Comparison of ENCODE assay signal across 25 cellular contexts in the genomic region with DNA sequence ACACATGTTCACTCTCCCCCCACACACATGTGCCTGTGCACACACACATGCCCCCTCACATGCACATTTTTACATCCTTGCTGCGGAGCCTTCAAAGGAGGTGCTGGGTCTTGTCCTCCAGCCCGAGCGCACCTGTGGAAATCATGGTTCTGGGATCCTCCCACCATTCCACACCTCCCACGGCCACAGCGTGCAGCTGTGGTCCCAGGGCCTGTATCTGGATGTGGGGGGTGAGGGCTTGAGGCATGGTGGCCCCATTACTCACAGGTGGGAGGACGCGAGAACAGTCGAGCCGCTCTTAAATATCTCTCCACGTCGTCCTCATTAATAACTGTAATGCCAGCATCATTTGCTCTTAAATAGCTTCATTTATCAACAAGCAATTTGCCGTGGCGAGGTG.
DNase-seq lines count a peak whose midpoint lies in the region; ATAC-seq and TF ChIP-seq lines count a peak whose summit lies in the region.
"Had no signal": no experiment of that assay in that cellular context is flagged by ENCODE, and none has a peak within 500 bp of the region (broad histone marks: within the 10 kb centered on the region; RNA-seq: fewer than 3 reads in every experiment).

No MANE protein-coding gene starts in this region.

- H3K4me1 ChIP-seq in HEK293 (ENCODE audit: control insufficient read depth, insufficient read depth, low read length) (no peaks in the 10 kb centered on the region), neural progenitor cell (no peaks in the 10 kb centered on the region), spleen (peaks cover 0 to 4% (median 1%) of the 10 kb centered on the region in 6 donors)
- H3K4me1 ChIP-seq: BE2C had no signal

- CTCF ChIA-PET in HEK293 (lab: Yijun Ruan, JAX), result interaction anchor here (0.7 to 0.8 kb wide), 2 partner anchors 86 to 102 kb away, joined by 3 read pairs; no protein-coding TSS in a partner anchor

- no peaks in the 10 kb centered on the region for H3K79me2 ChIP-seq in neural progenitor cell (ENCODE audit: low read depth)

- H3K4me1 Mint-ChIP-seq in T-helper 17 cell (no peaks in the 10 kb centered on the region), neural progenitor cell (peaks cover 12% of the 10 kb centered on the region)
- no peaks in the 10 kb centered on the region for H3K4me1 Mint-ChIP-seq in T-helper 2 cell treated with Interferon-gamma antibody and Interleukin-4, amounts not matched to agents 5 μg/mL and 100 μg/mL, for 36 hours (ENCODE audit: low read depth)
- H3K4me1 Mint-ChIP-seq: CD4-positive, alpha-beta memory T cell; CD4-positive, CD25-positive, alpha-beta regulatory T cell; CD8-positive, alpha-beta memory T cell had no signal

- H3K27ac Mint-ChIP-seq in T-helper 17 cell (peak overlapping the region; percentile 65), neural progenitor cell (peak overlapping the region; percentile 4)
- H3K27ac Mint-ChIP-seq in T-helper 2 cell treated with Interferon-gamma antibody and Interleukin-4, amounts not matched to agents 5 μg/mL and 100 μg/mL, for 36 hours, result no peak overlapping the region
- H3K27ac Mint-ChIP-seq: CD4-positive, alpha-beta memory T cell; CD8-positive, alpha-beta memory T cell had no signal

- TF ChIP-seq POLR2A in spleen (IDR thresholded peaks at IDR 0.05), result no peak

- H2AFZ ChIP-seq in neural progenitor cell (replicated peaks), result no peak overlapping the region

- H3K9ac ChIP-seq in neural progenitor cell, result no peak overlapping the region
- H3K9ac ChIP-seq: BLaER1 had no signal

- no peak for ATAC-seq in T-helper 17 cell
- no peak for ATAC-seq in HG02973 (IDR thresholded peaks at IDR 0.05; ENCODE audit: unreplicated experiment)
- no peak for ATAC-seq in GM21447 (IDR thresholded peaks at IDR 0.05; ENCODE audit: unreplicated experiment)
- ATAC-seq: GM12878 had no signal

- H3K27ac ChIP-seq in HEK293 (ENCODE audit: extremely low read depth, low read depth, low read length), result no peak overlapping the region
- H3K27ac ChIP-seq in neural progenitor cell, result no peak overlapping the region
- H3K27ac ChIP-seq in spleen, result no peak overlapping the region
- H3K27ac ChIP-seq: BLaER1 had no signal

- no peak overlapping the region for H3K4me2 ChIP-seq in neural progenitor cell
- H3K4me2 ChIP-seq: BLaER1 had no signal

- H3F3A ChIP-seq in neural progenitor cell (ENCODE audit: low read depth), result no peaks in the 10 kb centered on the region

- WGBS in spleen, 5 donors, result 80 to 88% (median 85%) methylated on average over 13 of the region's 13 CpGs

- no peaks in the 10 kb centered on the region for H3K27me3 ChIP-seq in neural progenitor cell
- no peaks in the 10 kb centered on the region for H3K27me3 ChIP-seq in spleen (replicated peaks in 1 of 7)
- H3K27me3 ChIP-seq: BLaER1 had no signal

- H3K9me3 Mint-ChIP-seq in neural progenitor cell, result peaks cover 6% of the 10 kb centered on the region
- peaks cover under 1% of the 10 kb centered on the region for H3K9me3 Mint-ChIP-seq in T-helper 2 cell treated with Interferon-gamma antibody and Interleukin-4, amounts not matched to agents 5 μg/mL and 100 μg/mL, for 36 hours

- intact Hi-C loops in spleen (cut with DNase I; ENCODE audit: low total_unique reads), result no loop called here

- POLR2A ChIA-PET in HEK293 (lab: Yijun Ruan, JAX), result interaction anchor here (0.7 kb wide), 1 partner anchor 39 kb away, joined by 3 read pairs; no protein-coding TSS in a partner anchor

- H3K27me3 Mint-ChIP-seq in T-helper 17 cell (peaks cover 41% of the 10 kb centered on the region), neural progenitor cell (ENCODE audit: insufficient read depth, low read depth) (peaks cover 6% of the 10 kb centered on the region)
- peaks cover 4% of the 10 kb centered on the region for H3K27me3 Mint-ChIP-seq in T-helper 2 cell treated with Interferon-gamma antibody and Interleukin-4, amounts not matched to agents 5 μg/mL and 100 μg/mL, for 36 hours (ENCODE audit: low read depth)
- H3K27me3 Mint-ChIP-seq: CD4-positive, CD25-positive, alpha-beta regulatory T cell had no signal

- H3K36me3 ChIP-seq in HEK293 (ENCODE audit: control insufficient read depth in 2 of 2, insufficient read depth in 1 of 2, low read length in 2 of 2) (no peaks in the 10 kb centered on the region), neural progenitor cell (no peaks in the 10 kb centered on the region), spleen (no peaks in the 10 kb centered on the region)
- H3K36me3 ChIP-seq: BE2C, BLaER1 had no signal

- H3K4me3 Mint-ChIP-seq in T-helper 17 cell, result no peak overlapping the region
- no peak overlapping the region for H3K4me3 Mint-ChIP-seq in neural progenitor cell
- H3K4me3 Mint-ChIP-seq in T-helper 2 cell treated with Interferon-gamma antibody and Interleukin-4, amounts not matched to agents 5 μg/mL and 100 μg/mL, for 36 hours, result no peak overlapping the region
- H3K4me3 Mint-ChIP-seq: CD4-positive, alpha-beta memory T cell; CD4-positive, CD25-positive, alpha-beta regulatory T cell; CD8-positive, alpha-beta memory T cell had no signal

- H3K36me3 Mint-ChIP-seq in T-helper 17 cell (ENCODE audit: low read depth) (no peaks in the 10 kb centered on the region), neural progenitor cell (no peaks in the 10 kb centered on the region)
- no peaks in the 10 kb centered on the region for H3K36me3 Mint-ChIP-seq in T-helper 2 cell treated with Interferon-gamma antibody and Interleukin-4, amounts not matched to agents 5 μg/mL and 100 μg/mL, for 36 hours (ENCODE audit: low read depth)
- H3K36me3 Mint-ChIP-seq: CD14-positive monocyte; CD4-positive, alpha-beta memory T cell; CD4-positive, CD25-positive, alpha-beta regulatory T cell; CD8-positive, alpha-beta memory T cell had no signal

- DNase-seq in T-helper 17 cell, result no peak
- DNase-seq in neural progenitor cell (ENCODE audit: low spot score), result no peak
- DNase-seq in spleen, result peak; percentile 42
- DNase-seq in T-helper 2 cell treated with Interferon-gamma antibody and Interleukin-4, amounts not matched to agents 5 μg/mL and 100 μg/mL, for 36 hours (ENCODE audit: low spot score), result no peak
- DNase-seq: 8988T; ACHN; BE2C; C1 segment of cervical spinal cord; CD4-positive, alpha-beta memory T cell; CD4-positive, CD25-positive, alpha-beta regulatory T cell; CD8-positive, alpha-beta memory T cell; COR-L47; DMS 273 treated with DMSO at 0.1 percent for 48 hours; DMS153; DMS53; DMS79; DND-41; EL; GDM1 had no signal

- no peak overlapping the region for H3K4me3 ChIP-seq in HEK293 (ENCODE audit: low read depth, low read length)
- no peak overlapping the region for H3K4me3 ChIP-seq in neural progenitor cell
- no peak overlapping the region for H3K4me3 ChIP-seq in spleen
- H3K4me3 ChIP-seq: BLaER1, GM12878 had no signal

- no peaks in the 10 kb centered on the region for H4K20me1 ChIP-seq in neural progenitor cell (ENCODE audit: low read depth)
- H4K20me1 ChIP-seq: BLaER1 had no signal

- H3K9me3 ChIP-seq in HEK293 (ENCODE audit: control insufficient read depth, insufficient read depth, low read depth, low read length), result no peaks in the 10 kb centered on the region
- no peaks in the 10 kb centered on the region for H3K9me3 ChIP-seq in T-helper 17 cell (ENCODE audit: control insufficient read depth, low read length, poor library complexity, severe bottlenecking)
- no peaks in the 10 kb centered on the region for H3K9me3 ChIP-seq in neural progenitor cell (ENCODE audit: low read depth)
- peaks cover 0 to 11% (median 8%) of the 10 kb centered on the region in 8 donors for H3K9me3 ChIP-seq in spleen
- H3K9me3 ChIP-seq: BE2C had no signal

- TF ChIP-seq CTCF in HEK293 (tag by site-specific recombination; IDR thresholded peaks at IDR 0.05), result no peak
- no peak for TF ChIP-seq CTCF in neural progenitor cell (IDR thresholded peaks at IDR 0.05)
- no peak for TF ChIP-seq CTCF in spleen (IDR thresholded peaks at IDR 0.05 in 8 of 11, conservative IDR thresholded peaks at IDR 0.05 in 3 of 11)

TF ChIP-seq in HEK293, 187 proteins besides CTCF, POLR2A, EP300 and RAD21:
- no peak for TF ChIP-seq ZEB2 (tag by site-specific recombination; IDR thresholded peaks at IDR 0.05)
- peak; percentile 30; the same call in 1 of the 2 replicates for TF ChIP-seq EGR2 (tag by site-specific recombination; IDR thresholded peaks at IDR 0.05; ENCODE audit: low read depth)
- TF ChIP-seq ZFHX2 (tag by site-specific recombination; conservative IDR thresholded peaks at IDR 0.05), result peak; percentile 18; the same call in 1 of the 2 replicates
- TF ChIP-seq ZNF629 (tag by site-specific recombination; IDR thresholded peaks at IDR 0.05), result no peak
